ENCODE assay signal across 21 cellular contexts in the genomic region with DNA sequence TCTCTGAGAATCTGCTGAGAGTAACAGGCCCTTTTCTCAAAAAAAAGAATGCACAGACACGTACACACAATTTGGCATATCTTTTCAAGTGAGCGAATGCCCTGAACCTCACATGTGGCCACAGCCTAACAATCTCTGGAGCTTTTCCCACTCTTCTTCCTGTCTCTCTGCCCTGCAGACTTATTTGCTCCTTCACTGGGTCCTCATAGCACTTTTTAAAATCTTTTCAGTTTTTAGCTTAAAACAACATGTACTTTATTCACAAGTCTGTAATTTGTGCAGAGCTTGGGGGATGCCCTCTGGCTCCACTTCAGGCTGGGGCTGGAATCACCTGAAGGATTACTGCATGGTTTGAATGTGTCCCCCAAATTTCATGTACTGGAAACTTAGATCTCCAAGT. TPM values are rescaled to one million over a fixed set of nuclear protein-coding genes. Genes with fewer than 3 reads are reported as not detected.
"Had no signal": no experiment of that assay in that cellular context is flagged by ENCODE, and none has a peak within 500 bp of the region (broad histone marks: within the 10 kb centered on the region; RNA-seq: fewer than 3 reads in every experiment).

No MANE protein-coding gene starts in this region.

- H3K27me3 Mint-ChIP-seq: effector memory CD8-positive, alpha-beta T cell; stimulated activated naive B cell treated with anti-CD40 and anti-IgM and Interleukin-4, amounts not matched to agents 10 μg/mL and 1 μg/mL and 100 μg/mL, for 72 hours; stimulated activated naive CD8-positive, alpha-beta T cell treated with anti-CD3 and anti-CD28 coated beads, Interleukin-15, Interleukin-2, amounts not matched to agents 100 ng/mL and 50 ng/mL, for 24 hours had no signal

- H3K27ac Mint-ChIP-seq: effector memory CD8-positive, alpha-beta T cell; immature natural killer cell; natural killer cell; stimulated activated naive B cell treated with anti-CD40 and anti-IgM and Interleukin-4, amounts not matched to agents 10 μg/mL and 1 μg/mL and 100 μg/mL, for 72 hours; stimulated activated naive CD8-positive, alpha-beta T cell treated with anti-CD3 and anti-CD28 coated beads, Interleukin-15, Interleukin-2, amounts not matched to agents 100 ng/mL and 50 ng/mL, for 24 hours had no signal

- H3K4me1 Mint-ChIP-seq: immature natural killer cell, natural killer cell had no signal

- H3K27ac ChIP-seq: esophagus squamous epithelium, lower lobe of right lung, ovary, right lobe of liver, suprapubic skin, vagina had no signal

- H3K4me1 ChIP-seq: lower lobe of right lung, right lobe of liver had no signal

- H3K36me3 ChIP-seq: esophagus squamous epithelium, lower lobe of right lung, ovary, right lobe of liver, suprapubic skin, vagina had no signal

- ATAC-seq: effector memory CD8-positive, alpha-beta T cell; left ventricle myocardium superior; lower lobe of right lung; natural killer cell; right lobe of liver; stimulated activated naive B cell treated with anti-CD40 and anti-IgM and Interleukin-4, amounts not matched to agents 10 μg/mL and 1 μg/mL and 100 μg/mL, for 72 hours had no signal

- DNase-seq: cortex of kidney; effector memory CD8-positive, alpha-beta T cell; erythroblast; esophagus squamous epithelium; hypothalamus; immature natural killer cell; left ventricle myocardium superior; lower lobe of right lung; natural killer cell; occipital lobe; ovary; right lobe of liver; small intestine; stimulated activated CD4-positive, alpha-beta T cell treated with anti-CD3 and anti-CD28 coated beads, Interleukin-15, amount 100 ng/mL, for 24 hours; stimulated activated CD4-positive, alpha-beta T cell treated with anti-CD3 and anti-CD28 coated beads, Interleukin-2, amount 100 ng/mL, for 48 hours; stimulated activated naive B cell treated with anti-CD40 and anti-IgM and Interleukin-4, amounts not matched to agents 10 μg/mL and 1 μg/mL and 100 μg/mL, for 72 hours; trophoblast cell had no signal

- H3K4me3 Mint-ChIP-seq: effector memory CD8-positive, alpha-beta T cell; immature natural killer cell; natural killer cell; stimulated activated naive B cell treated with anti-CD40 and anti-IgM and Interleukin-4, amounts not matched to agents 10 μg/mL and 1 μg/mL and 100 μg/mL, for 72 hours; stimulated activated naive CD8-positive, alpha-beta T cell treated with anti-CD3 and anti-CD28 coated beads, Interleukin-15, Interleukin-2, amounts not matched to agents 100 ng/mL and 50 ng/mL, for 24 hours had no signal

- H3K9me3 Mint-ChIP-seq: effector memory CD8-positive, alpha-beta T cell had no signal

- H3K27me3 ChIP-seq: esophagus squamous epithelium, ovary, right lobe of liver, suprapubic skin, vagina had no signal

- H3K4me3 ChIP-seq: esophagus squamous epithelium, lower lobe of right lung, ovary, right lobe of liver, suprapubic skin, vagina had no signal

- H3K9me3 ChIP-seq: ovary, right lobe of liver, suprapubic skin, vagina had no signal

RNA-seq across cellular contexts. Expression of gene MAP1LC3B2, which starts 9.0 kb away (rescaled TPM):
- total RNA-seq: ureter, vagina had no signal
